In genomic region chr11:17767914-17768313, GRCh38 we compare ENCODE assay signal across 21 cellular contexts. TPM values are rescaled to one million over a fixed set of nuclear protein-coding genes. Genes with fewer than 3 reads are reported as not detected.
"Had no signal": no experiment of that assay in that cellular context is flagged by ENCODE, and none has a peak within 500 bp of the region (broad histone marks: within the 10 kb centered on the region; RNA-seq: fewer than 3 reads in every experiment).

No MANE protein-coding gene starts in this region.

- ATAC-seq: effector memory CD8-positive, alpha-beta T cell; gastrocnemius medialis; lower lobe of right lung; natural killer cell; right cardiac atrium; stimulated activated effector memory CD8-positive, alpha-beta T cell treated with anti-CD3 and anti-CD28 coated beads, Interleukin-12 subunit alpha, Interleukin-12 subunit beta, amount 100 ng/mL, for 72 hours; stimulated activated naive CD8-positive, alpha-beta T cell treated with anti-CD3 and anti-CD28 coated beads, Interleukin-15, Interleukin-2, amounts not matched to agents 100 U/mL and 50 U/mL, for 24 hours had no signal

- H3K36me3 ChIP-seq: esophagus muscularis mucosa, gastrocnemius medialis, heart right ventricle, left ventricle myocardium inferior, lower lobe of right lung, tibial artery had no signal

- H3K4me1 ChIP-seq: esophagus muscularis mucosa, gastrocnemius medialis, heart right ventricle, left ventricle myocardium inferior, lower lobe of right lung, tibial artery had no signal

- H3K27me3 ChIP-seq: gastrocnemius medialis, heart right ventricle had no signal

- DNase-seq: effector memory CD8-positive, alpha-beta T cell; gastrocnemius medialis; heart right ventricle; islet precursor cell; left ventricle myocardium inferior; lower lobe of right lung; natural killer cell; right cardiac atrium; small intestine; stimulated activated CD4-positive, alpha-beta T cell treated with anti-CD3 and anti-CD28 coated beads, Interleukin-4, amount 100 ng/mL, for 1 hour; stimulated activated CD8-positive, alpha-beta memory T cell treated with anti-CD3 and anti-CD28 coated beads, Interleukin-4, amount 100 ng/mL, for 48 hours; stimulated activated naive CD8-positive, alpha-beta T cell treated with anti-CD3 and anti-CD28 coated beads, Interleukin-15, Interleukin-2, amounts not matched to agents 100 U/mL and 50 U/mL, for 24 hours; tibial artery had no signal

- H3K4me3 ChIP-seq: esophagus muscularis mucosa, gastrocnemius medialis, heart right ventricle, left ventricle myocardium inferior, lower lobe of right lung, tibial artery had no signal

- H3K27ac ChIP-seq: epithelial cell of prostate, esophagus muscularis mucosa, gastrocnemius medialis, heart right ventricle, left ventricle myocardium inferior, lower lobe of right lung, tibial artery had no signal

- H3K9me3 ChIP-seq: esophagus muscularis mucosa, gastrocnemius medialis, heart right ventricle, left ventricle myocardium inferior, lower lobe of right lung, tibial artery had no signal

RNA-seq across cellular contexts. Expression of gene KCNC1, which starts 33.3 kb away (rescaled TPM):
- total RNA-seq: esophagus muscularis mucosa, fibroblast of villous mesenchyme, left ventricle myocardium inferior, lower lobe of right lung, mucosa of gallbladder, natural killer cell, omental fat pad had no signal

RNA-seq across cellular contexts. Expression of gene MYOD1, which starts 48.5 kb away (rescaled TPM):
- total RNA-seq: esophagus muscularis mucosa, left ventricle myocardium inferior, lower lobe of right lung, mesothelial cell of epicardium, mucosa of gallbladder, natural killer cell, omental fat pad, right cardiac atrium, temporal lobe had no signal
